In genomic region chr1:1181129-1181937, GRCh38 we compare ENCODE assay signal across 24 cellular contexts. TPM values are rescaled to one million over a fixed set of nuclear protein-coding genes. Genes with fewer than 3 reads are reported as not detected.
DNase-seq lines count a peak whose midpoint lies in the region; ATAC-seq, FAIRE-seq and TF ChIP-seq lines count a peak whose summit lies in the region.
"Had no signal": no experiment of that assay in that cellular context is flagged by ENCODE, and none has a peak within 500 bp of the region (broad histone marks: within the 10 kb centered on the region; RNA-seq: fewer than 3 reads in every experiment).

No MANE protein-coding gene starts in this region.

- POLR2A ChIA-PET in activated CD4-positive, alpha-beta T cell treated with anti-CD3 and anti-CD28 coated beads, Interleukin-2, amount 10 ng/mL, durations not matched to agents 7 days and 5 days (lab: Charles Lee), result no interaction called here

- no peak overlapping the region for H3K4me3 Mint-ChIP-seq in activated CD4-positive, alpha-beta T cell treated with anti-CD3 and anti-CD28 coated beads, Interleukin-2, amount 10 ng/mL, durations not matched to agents 7 days and 5 days
- H3K4me3 Mint-ChIP-seq in osteocyte (ENCODE audit: unreplicated experiment), result no peak overlapping the region
- H3K4me3 Mint-ChIP-seq: activated CD4-positive, alpha-beta T cell treated with anti-CD3 and anti-CD28 coated beads for 36 hours had no signal

- peak overlapping the region; percentile 69 for H3K27ac Mint-ChIP-seq in activated CD4-positive, alpha-beta T cell treated with anti-CD3 and anti-CD28 coated beads, Interleukin-2, amount 10 ng/mL, durations not matched to agents 7 days and 5 days
- H3K27ac Mint-ChIP-seq in osteocyte (ENCODE audit: unreplicated experiment), result peak overlapping the region; percentile 61
- H3K27ac Mint-ChIP-seq: activated CD4-positive, alpha-beta T cell treated with anti-CD3 and anti-CD28 coated beads for 36 hours had no signal

- H3K9me3 ChIP-seq in SJCRH30 (replicated peaks), result no peaks in the 10 kb centered on the region
- no peaks in the 10 kb centered on the region for H3K9me3 ChIP-seq in kidney (ENCODE audit: control insufficient read depth in 1 of 2, low read length in 2 of 2)
- H3K9me3 ChIP-seq: adrenal gland, Caco-2, spleen had no signal

- no peak for DNase-seq in activated CD4-positive, alpha-beta T cell treated with anti-CD3 and anti-CD28 coated beads, Interleukin-2, amount 10 ng/mL, durations not matched to agents 7 days and 5 days
- no peak for DNase-seq in activated CD4-positive, alpha-beta T cell treated with anti-CD3 and anti-CD28 coated beads, Interleukin-2, amount 50 U/mL, for 48 hours
- DNase-seq in SJCRH30, result peak; percentile 87 to 88
- peak; percentile 76 for DNase-seq in kidney
- no peak for DNase-seq in osteocyte (ENCODE audit: extremely low spot score, unreplicated experiment)
- no peak for DNase-seq in left lobe of liver (ENCODE audit: low spot score)
- no peak for DNase-seq in NCI-H128 (lab: John Stamatoyannopoulos, UW; ENCODE audit: unreplicated experiment)
- no peak for DNase-seq in dedifferentiated amniotic fluid mesenchymal stem cell (ENCODE audit: extremely low spot score)
- DNase-seq: 8988T; activated CD4-positive, alpha-beta T cell treated with anti-CD3 and anti-CD28 coated beads for 36 hours; activated CD8-positive, alpha-beta memory T cell treated with anti-CD3 and anti-CD28 coated beads, Interleukin-2, amount 50 U/mL, for 4 hours; activated effector memory CD4-positive, alpha-beta T cell treated with Interleukin-2 at 50 U/mL for 16 hours; AML-193; NCI-H1417 treated with DMSO at 0.1 percent for 48 hours; NCI-H524 treated with DMSO at 0.1 percent for 48 hours; stimulated activated CD4-positive, alpha-beta T cell treated with anti-CD3 and anti-CD28 coated beads, Interleukin-4, amount 100 ng/mL, for 24 hours had no signal

- peaks cover 6% of the 10 kb centered on the region for H3K4me1 Mint-ChIP-seq in activated CD4-positive, alpha-beta T cell treated with anti-CD3 and anti-CD28 coated beads, Interleukin-2, amount 10 ng/mL, durations not matched to agents 7 days and 5 days
- H3K4me1 Mint-ChIP-seq in osteocyte (ENCODE audit: unreplicated experiment), result no peaks in the 10 kb centered on the region
- H3K4me1 Mint-ChIP-seq: activated CD4-positive, alpha-beta T cell treated with anti-CD3 and anti-CD28 coated beads for 36 hours had no signal

- intact Hi-C loops in kidney (cut with DNase I), result no loop called here

- no peak for ATAC-seq in left lobe of liver
- ATAC-seq: activated CD4-positive, alpha-beta T cell treated with anti-CD3 and anti-CD28 coated beads for 36 hours had no signal

- H3K4me1 ChIP-seq in SJCRH30, result peaks cover 39% of the 10 kb centered on the region
- H3K4me1 ChIP-seq in kidney (ENCODE audit: control insufficient read depth in 1 of 2, insufficient read depth in 1 of 2, low read depth in 1 of 2, low read length in 2 of 2), result no peaks in the 10 kb centered on the region
- H3K4me1 ChIP-seq: adrenal gland had no signal

- no peak for FAIRE-seq in kidney (lab: Jason Lieb, UNC)
- FAIRE-seq: bronchial epithelial cell, islet of Langerhans, TTC549 had no signal

- no peaks in the 10 kb centered on the region for H3K9me3 Mint-ChIP-seq in activated CD4-positive, alpha-beta T cell treated with anti-CD3 and anti-CD28 coated beads, Interleukin-2, amount 10 ng/mL, durations not matched to agents 7 days and 5 days
- H3K9me3 Mint-ChIP-seq in osteocyte (ENCODE audit: unreplicated experiment), result no peaks in the 10 kb centered on the region

- no peak overlapping the region for H3K9ac ChIP-seq in kidney (ENCODE audit: low read length in 2 of 2)

- no peaks in the 10 kb centered on the region for H3K36me3 ChIP-seq in SJCRH30
- no peaks in the 10 kb centered on the region for H3K36me3 ChIP-seq in kidney (ENCODE audit: control insufficient read depth in 1 of 2, insufficient read depth in 2 of 2, low read length in 2 of 2)
- H3K36me3 ChIP-seq: adrenal gland, spleen had no signal

- H3K36me3 Mint-ChIP-seq in activated CD4-positive, alpha-beta T cell treated with anti-CD3 and anti-CD28 coated beads, Interleukin-2, amount 10 ng/mL, durations not matched to agents 7 days and 5 days (ENCODE audit: low read depth), result no peaks in the 10 kb centered on the region
- no peaks in the 10 kb centered on the region for H3K36me3 Mint-ChIP-seq in osteocyte (ENCODE audit: unreplicated experiment)

- no peak overlapping the region for H3K4me3 ChIP-seq in SJCRH30
- H3K4me3 ChIP-seq in kidney (ENCODE audit: low read length in 2 of 2), result no peak overlapping the region
- H3K4me3 ChIP-seq: adrenal gland, spleen had no signal

- H3K27me3 Mint-ChIP-seq in activated CD4-positive, alpha-beta T cell treated with anti-CD3 and anti-CD28 coated beads, Interleukin-2, amount 10 ng/mL, durations not matched to agents 7 days and 5 days, result peaks cover 10% of the 10 kb centered on the region
- H3K27me3 Mint-ChIP-seq in osteocyte (ENCODE audit: unreplicated experiment), result peaks cover 10% of the 10 kb centered on the region

- CTCF ChIA-PET in activated CD4-positive, alpha-beta T cell treated with anti-CD3 and anti-CD28 coated beads, Interleukin-2, amount 10 ng/mL, durations not matched to agents 7 days and 5 days (lab: Charles Lee), result interaction anchor here (1.1 kb wide), 1 partner anchor 10 kb away, joined by 4 read pairs; no protein-coding TSS in a partner anchor

- H3K27me3 ChIP-seq in SJCRH30, result peaks cover 39% of the 10 kb centered on the region

- TF ChIP-seq CTCF in kidney (IDR thresholded peaks at IDR 0.05; ENCODE audit: borderline replicate concordance, extremely low read depth, insufficient read depth) (no peak), osteocyte (IDR thresholded peaks at IDR 0.05) (no peak)

- H3K27ac ChIP-seq in SJCRH30 (no peak overlapping the region), kidney (ENCODE audit: low read depth in 2 of 2, low read length in 2 of 2) (no peak overlapping the region)
- H3K27ac ChIP-seq: adrenal gland, HL-60, spleen had no signal

RNA-seq across cellular contexts. Expression of gene TTLL10, which starts 7.7 kb away (rescaled TPM):
- total RNA-seq in activated CD4-positive, alpha-beta T cell treated with anti-CD3 and anti-CD28 coated beads, Interleukin-2, amount 10 ng/mL, durations not matched to agents 7 days and 5 days, result under 1 TPM; 0.15 to 0.27 TPM
- 0.42 and 0.73 TPM in 2 replicates for total RNA-seq in SJCRH30 (2014; rRNA removed; shearing (Covaris generic))
- total RNA-seq in kidney, result 1.5 TPM
- polyA plus RNA-seq in kidney (ENCODE audit: insufficient read depth, low read depth, low replicate concordance), result not detected
- not detected in 2 replicates for total RNA-seq in osteocyte
- not detected for total RNA-seq in left lobe of liver
- total RNA-seq: activated CD4-positive, alpha-beta T cell treated with anti-CD3 and anti-CD28 coated beads for 36 hours; adrenal gland; bronchial epithelial cell; dermis microvascular lymphatic vessel endothelial cell had no signal

RNA-seq across cellular contexts. Expression of gene TNFRSF18, which starts 25.1 kb away (rescaled TPM):
- total RNA-seq in activated CD4-positive, alpha-beta T cell treated with anti-CD3 and anti-CD28 coated beads, Interleukin-2, amount 10 ng/mL, durations not matched to agents 7 days and 5 days, result 10 to 100 TPM; 26.0 to 33.9 TPM
- total RNA-seq in SJCRH30 (2014; rRNA removed; shearing (Covaris generic)), result 0.33 and 0.93 TPM in 2 replicates
- 8.1 TPM for total RNA-seq in kidney
- polyA plus RNA-seq in kidney (ENCODE audit: insufficient read depth, low read depth, low replicate concordance), result not detected
- not detected in 2 replicates for total RNA-seq in osteocyte
- not detected for total RNA-seq in left lobe of liver
- total RNA-seq: bronchial epithelial cell, Caco-2 had no signal

RNA-seq across cellular contexts. Expression of gene TNFRSF4, which starts 32.6 kb away (rescaled TPM):
- total RNA-seq in activated CD4-positive, alpha-beta T cell treated with anti-CD3 and anti-CD28 coated beads, Interleukin-2, amount 10 ng/mL, durations not matched to agents 7 days and 5 days, result 10 to 100 TPM; 44.1 to 52.8 TPM
- total RNA-seq in SJCRH30 (2014; rRNA removed; shearing (Covaris generic)), result 2.8 and 4.7 TPM in 2 replicates
- total RNA-seq in kidney (5.1 TPM), osteocyte (0.19 TPM in 1 of 2 replicates, not detected in the other), left lobe of liver (0.38 TPM)
- polyA plus RNA-seq in kidney (ENCODE audit: insufficient read depth, low read depth, low replicate concordance), result 3.3 TPM
- total RNA-seq: bronchial epithelial cell, Caco-2 had no signal

RNA-seq across cellular contexts. Expression of gene SDF4, which starts 50.5 kb away (rescaled TPM):
- total RNA-seq in activated CD4-positive, alpha-beta T cell treated with anti-CD3 and anti-CD28 coated beads, Interleukin-2, amount 10 ng/mL, durations not matched to agents 7 days and 5 days, result 10 to 100 TPM; 81.7 to 91.4 TPM
- total RNA-seq in SJCRH30 (2014; rRNA removed; shearing (Covaris generic)), result 86.7 and 87.1 TPM in 2 replicates
- 160 TPM for total RNA-seq in kidney
- 143 TPM for polyA plus RNA-seq in kidney (ENCODE audit: insufficient read depth, low read depth, low replicate concordance)
- total RNA-seq in osteocyte, result 196 and 200 TPM in 2 replicates
- 166 TPM for total RNA-seq in left lobe of liver

RNA-seq across cellular contexts. Expression of gene B3GALT6, which starts 50.7 kb away (rescaled TPM):
- total RNA-seq in activated CD4-positive, alpha-beta T cell treated with anti-CD3 and anti-CD28 coated beads, Interleukin-2, amount 10 ng/mL, durations not matched to agents 7 days and 5 days, result 10 to 100 TPM; 15.8 to 19.2 TPM
- total RNA-seq in SJCRH30 (2014; rRNA removed; shearing (Covaris generic)), result 32.4 and 33.4 TPM in 2 replicates
- total RNA-seq in kidney, result 20.3 TPM
- 13.7 TPM for polyA plus RNA-seq in kidney (ENCODE audit: insufficient read depth, low read depth, low replicate concordance)
- 38.6 and 39.8 TPM in 2 replicates for total RNA-seq in osteocyte
- total RNA-seq in left lobe of liver, result 9.3 TPM

Comparison
In these comparisons a context has a peak if more than half of its experiments do, and no peak if none do; other contexts are left out.
1. DNase-seq: peak in SJCRH30 (2 of 2) and kidney (single experiment); none in activated CD4-positive, alpha-beta T cell treated with anti-CD3 and anti-CD28 coated beads, Interleukin-2, amount 10 ng/mL, durations not matched to agents 7 days and 5 days (single experiment), activated CD4-positive, alpha-beta T cell treated with anti-CD3 and anti-CD28 coated beads, Interleukin-2, amount 50 U/mL, for 48 hours (0 of 2), osteocyte (single experiment), left lobe of liver (single experiment), NCI-H128 (single experiment) and dedifferentiated amniotic fluid mesenchymal stem cell (single experiment).